8 cellular contexts compared by ENCODE assay signal in the genomic region with DNA sequence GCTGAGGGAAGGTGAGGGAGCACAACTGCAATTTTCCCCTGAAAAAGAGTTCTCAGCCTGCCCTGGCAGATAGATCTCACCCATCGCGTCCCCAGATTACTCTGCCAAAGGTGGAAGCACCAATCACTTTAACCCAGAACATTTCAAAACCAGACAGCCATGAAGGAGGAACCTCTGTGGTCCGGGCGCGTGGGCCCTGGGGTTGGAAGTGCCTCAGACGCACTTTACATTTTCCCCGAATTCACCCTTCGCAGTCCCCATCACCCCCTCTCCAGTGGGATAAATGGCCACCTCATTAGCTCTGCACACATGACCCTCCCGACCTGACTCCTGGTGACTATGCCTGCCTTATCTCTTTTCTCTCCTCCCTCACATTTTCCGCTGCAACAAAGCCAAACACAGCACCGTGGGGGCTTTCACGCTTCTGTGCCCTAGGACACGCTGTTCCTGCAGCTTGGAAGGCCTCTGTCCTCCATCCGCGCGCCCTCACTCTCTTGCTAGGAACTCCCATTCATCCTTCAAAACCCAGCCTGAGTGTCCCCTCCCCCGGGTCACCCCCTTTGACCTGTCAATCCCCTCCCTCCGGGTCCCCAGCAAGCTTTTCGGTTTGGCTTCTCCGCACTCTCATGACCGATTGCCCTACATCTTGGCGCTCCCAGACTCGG.
DNase-seq lines count a peak whose midpoint lies in the region; ATAC-seq and TF ChIP-seq lines count a peak whose summit lies in the region.
"Not testable (repeated sequence)": the region's sequence is repeated elsewhere in the genome, so short reads cannot be mapped to it uniquely, and the experiment has no call there.

No MANE protein-coding gene starts in this region.

- H3K27ac ChIP-seq in BLaER1; iPS-20b (ENCODE audit: low read length); neutrophil: not testable (repeated sequence)
- H3K27ac ChIP-seq in RWPE1: peak overlapping the region; percentile 63

- not testable (repeated sequence) for H4K20me1 ChIP-seq in BLaER1

- CTCF ChIA-PET in RWPE1 (lab: Yijun Ruan, JAX): not testable (repeated sequence)

- TF ChIP-seq CTCF in HFF-Myc (IDR thresholded peaks at IDR 0.05; ENCODE audit: low read depth, low read length, missing control alignments); RWPE1 (conservative IDR thresholded peaks at IDR 0.05; ENCODE audit: low read depth); epithelial cell of proximal tubule (conservative IDR thresholded peaks at IDR 0.05; ENCODE audit: low read depth, low read length); neutrophil (IDR thresholded peaks at IDR 0.05): not testable (repeated sequence)

- not testable (repeated sequence) for H3K4me2 ChIP-seq in BLaER1

- not testable (repeated sequence) for DNase-seq in HFF-Myc (ENCODE audit: extremely low read depth, low read depth); RWPE1 (ENCODE audit: low spot score); epithelial cell of proximal tubule (ENCODE audit: low read depth)
- peak; percentile 31 for DNase-seq in activated effector memory CD4-positive, alpha-beta T cell treated with anti-CD3 and anti-CD28 coated beads, Interleukin-2, amount 50 U/mL, for 16 hours
- peak; percentile 10 for DNase-seq in stimulated activated naive CD8-positive, alpha-beta T cell treated with anti-CD3 and anti-CD28 coated beads, Interleukin-15, Interleukin-2, amounts not matched to agents 100 U/mL and 50 U/mL, for 24 hours

- not testable (repeated sequence) for H3K9ac ChIP-seq in BLaER1; iPS-20b (ENCODE audit: low read depth, low read length)

- POLR2A ChIA-PET in RWPE1 (lab: Yijun Ruan, JAX; ENCODE audit: low non-redundant PET): not testable (repeated sequence)

- not testable (repeated sequence) for H3K9me3 ChIP-seq in BLaER1; iPS-20b (ENCODE audit: insufficient read depth, low read depth, low read length); neutrophil

- not testable (repeated sequence) for H3K4me1 ChIP-seq in BLaER1; iPS-20b (ENCODE audit: insufficient read depth, low read length); neutrophil (ENCODE audit: control insufficient read depth in 1 of 2, insufficient read depth in 1 of 2, low read depth in 1 of 2, low read length in 1 of 2)

- not testable (repeated sequence) for ATAC-seq in stimulated activated naive CD8-positive, alpha-beta T cell treated with anti-CD3 and anti-CD28 coated beads, Interleukin-15, Interleukin-2, amounts not matched to agents 100 U/mL and 50 U/mL, for 24 hours

- H3K4me3 ChIP-seq in BLaER1 (peak overlapping the region; percentile 62; the same call in 1 of the 2 replicates), HFF-Myc (replicated peaks; ENCODE audit: low read depth, low read length) (peak overlapping the region; percentile 15; the same call in 1 of the 2 replicates), epithelial cell of proximal tubule (ENCODE audit: low read depth, low read length) (peak overlapping the region; percentile 31), iPS-20b (ENCODE audit: low read length) (peak overlapping the region; percentile 52; the same call in 1 of the 2 replicates), neutrophil (ENCODE audit: low read depth in 1 of 2, low read length in 1 of 2) (peak overlapping the region; percentile 38 to 58)

- H3K36me3 ChIP-seq in BLaER1; iPS-20b (ENCODE audit: insufficient read depth, low read depth, low read length); neutrophil: not testable (repeated sequence)

- not testable (repeated sequence) for H3K27me3 ChIP-seq in BLaER1; iPS-20b (ENCODE audit: insufficient read depth, low read length); neutrophil
